In genomic region chr1:27000092-27000816, GRCh38 we compare ENCODE assay signal across 12 cellular contexts. TPM values are rescaled to one million over a fixed set of nuclear protein-coding genes. Genes with fewer than 3 reads are reported as not detected.
A peak's percentile ranks its signal among the peaks of the same experiment; 100 is the strongest.
DNase-seq lines count a peak whose midpoint lies in the region; ATAC-seq and TF ChIP-seq lines count a peak whose summit lies in the region.
"Had no signal": no experiment of that assay in that cellular context is flagged by ENCODE, and none has a peak within 500 bp of the region (broad histone marks: within the 10 kb centered on the region; RNA-seq: fewer than 3 reads in every experiment).

No MANE protein-coding gene starts in this region.

- peaks cover 6% of the 10 kb centered on the region for H3K4me1 Mint-ChIP-seq in activated naive CD4-positive, alpha-beta T cell treated with anti-CD3 and anti-CD28 coated beads, Interleukin-2, amount 10 ng/mL, durations not matched to agents 7 days and 5 days

- H3K9me3 ChIP-seq in HUES64 (ENCODE audit: insufficient read depth, low read depth, low read length) (no peaks in the 10 kb centered on the region), thoracic aorta (no peaks in the 10 kb centered on the region)

- H3K4me2 ChIP-seq in mesendoderm (ENCODE audit: low read length): no peak overlapping the region

- peaks cover 5% of the 10 kb centered on the region for H3K79me1 ChIP-seq in mesendoderm (ENCODE audit: low read length)

- no peak overlapping the region for H3K4me3 ChIP-seq in HUES64 (ENCODE audit: low read length)
- no peak overlapping the region for H3K4me3 ChIP-seq in choroid plexus epithelial cell (ENCODE audit: low read depth, low read length)
- no peak overlapping the region for H3K4me3 ChIP-seq in mesendoderm (ENCODE audit: low read length)
- peak overlapping the region; percentile 9 for H3K4me3 ChIP-seq in thoracic aorta

- no peak overlapping the region for H4K5ac ChIP-seq in mesendoderm (ENCODE audit: low read length)

- H2AK5ac ChIP-seq in mesendoderm (ENCODE audit: low read length): no peak overlapping the region

- H3K36me3 Mint-ChIP-seq in activated naive CD4-positive, alpha-beta T cell treated with anti-CD3 and anti-CD28 coated beads, Interleukin-2, amount 10 ng/mL, durations not matched to agents 7 days and 5 days: no peaks in the 10 kb centered on the region
- H3K36me3 Mint-ChIP-seq: IgD-negative memory B cell; stimulated activated memory B cell treated with anti-CD40 and anti-IgM and Interleukin-4, amounts not matched to agents 10 μg/mL and 1 μg/mL and 100 μg/mL, for 72 hours had no signal

- peak overlapping the region; percentile 81 for H3K4ac ChIP-seq in mesendoderm (ENCODE audit: low read depth, low read length)

- H2BK120ac ChIP-seq in mesendoderm (ENCODE audit: low read depth, low read length): no peak overlapping the region

- peak overlapping the region; percentile 48 for H3K9ac ChIP-seq in HUES64 (ENCODE audit: low read depth, low read length)
- no peak overlapping the region for H3K9ac ChIP-seq in mesendoderm (ENCODE audit: low read length)

- TF ChIP-seq CTCF in choroid plexus epithelial cell (conservative IDR thresholded peaks at IDR 0.05; ENCODE audit: low read depth, low read length) (no peak), thoracic aorta (IDR thresholded peaks at IDR 0.05) (no peak)

- peak overlapping the region; percentile 54 for H3K56ac ChIP-seq in mesendoderm (ENCODE audit: low read length)

- DNase-seq in choroid plexus epithelial cell (ENCODE audit: low read depth) (peak; percentile 55), mesendoderm (peak; percentile 57), thoracic aorta (ENCODE audit: low spot score) (no peak), hypothalamus (lab: John Stamatoyannopoulos, UW) (no peak), NCI-H510A treated with DMSO at 0.1 percent for 48 hours (lab: John Stamatoyannopoulos, UW) (no peak)
- no peak for DNase-seq in activated naive CD4-positive, alpha-beta T cell treated with anti-CD3 and anti-CD28 coated beads, Interleukin-2, amount 10 ng/mL, durations not matched to agents 7 days and 5 days
- DNase-seq: amygdala; NCI-H1930; stimulated activated CD4-positive, alpha-beta T cell treated with anti-CD3 and anti-CD28 coated beads, Interleukin-15, amount 100 ng/mL, for 24 hours had no signal

- no peaks in the 10 kb centered on the region for H3K9me3 Mint-ChIP-seq in activated naive CD4-positive, alpha-beta T cell treated with anti-CD3 and anti-CD28 coated beads, Interleukin-2, amount 10 ng/mL, durations not matched to agents 7 days and 5 days
- H3K9me3 Mint-ChIP-seq: IgD-negative memory B cell; stimulated activated memory B cell treated with anti-CD40 and anti-IgM and Interleukin-4, amounts not matched to agents 10 μg/mL and 1 μg/mL and 100 μg/mL, for 72 hours had no signal

- H3K23ac ChIP-seq in mesendoderm (ENCODE audit: low read length): no peak overlapping the region

- H3K27ac ChIP-seq in HUES64 (ENCODE audit: low read depth, low read length) (peak overlapping the region; percentile 90), mesendoderm (ENCODE audit: low read depth, low read length) (peak overlapping the region; percentile 71), thoracic aorta (peak overlapping the region; percentile 91 to 93)

- H3K4me1 ChIP-seq in HUES64 (ENCODE audit: insufficient read depth, low read length) (peaks cover 62% of the 10 kb centered on the region), mesendoderm (ENCODE audit: control insufficient read depth, low read depth, low read length) (peaks cover 23% of the 10 kb centered on the region), thoracic aorta (ENCODE audit: control insufficient read depth in 1 of 2, low read depth in 2 of 2) (peaks cover 41 to 89% of the 10 kb centered on the region in 2 donors)

- H3K27me3 Mint-ChIP-seq in activated naive CD4-positive, alpha-beta T cell treated with anti-CD3 and anti-CD28 coated beads, Interleukin-2, amount 10 ng/mL, durations not matched to agents 7 days and 5 days: peaks cover 87% of the 10 kb centered on the region

- ATAC-seq in thoracic aorta (ENCODE audit: insufficient number of reproducible peaks, low FRiP score, low read depth): no peak
- ATAC-seq: stimulated activated memory B cell treated with anti-CD40 and anti-IgM and Interleukin-4, amounts not matched to agents 10 μg/mL and 1 μg/mL and 100 μg/mL, for 72 hours had no signal

- CTCF ChIA-PET in activated naive CD4-positive, alpha-beta T cell treated with anti-CD3 and anti-CD28 coated beads, Interleukin-2, amount 10 ng/mL, durations not matched to agents 7 days and 5 days (lab: Charles Lee): interaction anchor here (1.9 kb wide), 1 partner anchor 44 kb away, joined by 6 read pairs; no protein-coding TSS in a partner anchor

- H3K79me2 ChIP-seq in mesendoderm (ENCODE audit: control insufficient read depth, insufficient read depth, low read length): peaks cover 1% of the 10 kb centered on the region

- H3K27me3 ChIP-seq in HUES64 (ENCODE audit: insufficient read depth, low read length): peaks cover 3% of the 10 kb centered on the region; the same call in 1 of the 2 replicates
- no peaks in the 10 kb centered on the region for H3K27me3 ChIP-seq in mesendoderm (ENCODE audit: insufficient read depth, low read length, poor library complexity)
- no peaks in the 10 kb centered on the region for H3K27me3 ChIP-seq in thoracic aorta (replicated peaks; ENCODE audit: insufficient read depth)

- no peak overlapping the region for H2BK15ac ChIP-seq in mesendoderm (replicated peaks; ENCODE audit: low read depth)

- no peak overlapping the region for H4K8ac ChIP-seq in mesendoderm (ENCODE audit: low read depth, low read length)

- H2BK5ac ChIP-seq in mesendoderm (ENCODE audit: low read length): no peak overlapping the region

- H3K18ac ChIP-seq in mesendoderm (ENCODE audit: low read length): no peak overlapping the region

- H3K27ac Mint-ChIP-seq in activated naive CD4-positive, alpha-beta T cell treated with anti-CD3 and anti-CD28 coated beads, Interleukin-2, amount 10 ng/mL, durations not matched to agents 7 days and 5 days: no peak overlapping the region
- H3K27ac Mint-ChIP-seq: IgD-negative memory B cell; stimulated activated memory B cell treated with anti-CD40 and anti-IgM and Interleukin-4, amounts not matched to agents 10 μg/mL and 1 μg/mL and 100 μg/mL, for 72 hours had no signal

- WGBS in HUES64: 66% methylated on average over 7 of the region's 9 CpGs
- no CpG with 5 or more reads among the region's 9 CpGs for WGBS in mesendoderm (ENCODE audit: extremely low coverage, insufficient coverage, low lambda C conversion rate)

- H3K4me3 Mint-ChIP-seq in activated naive CD4-positive, alpha-beta T cell treated with anti-CD3 and anti-CD28 coated beads, Interleukin-2, amount 10 ng/mL, durations not matched to agents 7 days and 5 days: no peak overlapping the region
- H3K4me3 Mint-ChIP-seq: stimulated activated memory B cell treated with anti-CD40 and anti-IgM and Interleukin-4, amounts not matched to agents 10 μg/mL and 1 μg/mL and 100 μg/mL, for 72 hours had no signal

- peaks cover 39% of the 10 kb centered on the region for H3K36me3 ChIP-seq in HUES64 (ENCODE audit: insufficient read depth, low read length)
- no peaks in the 10 kb centered on the region for H3K36me3 ChIP-seq in mesendoderm (ENCODE audit: control insufficient read depth, insufficient read depth, low read length)
- H3K36me3 ChIP-seq in thoracic aorta: peaks cover 3% of the 10 kb centered on the region

RNA-seq across cellular contexts. Expression of gene TRNP1, which starts 6.8 kb away (rescaled TPM):
- 21.5 TPM for polyA plus RNA-seq in HUES64 (2013, experiment 1 of 2)
- 22.9 TPM for polyA plus RNA-seq in HUES64 (2013, experiment 2 of 2)
- polyA plus RNA-seq in mesendoderm (2013, experiment 1 of 2): 20.9 TPM
- 21.5 TPM for polyA plus RNA-seq in mesendoderm (2013, experiment 2 of 2)
- 10 to 100 TPM; 26.4 to 34.9 TPM for total RNA-seq in thoracic aorta
- polyA plus RNA-seq: IgD-negative memory B cell had no signal

RNA-seq across cellular contexts. Expression of gene TENT5B, which starts 12.4 kb away (rescaled TPM):
- 53.5 TPM for polyA plus RNA-seq in HUES64 (2013, experiment 1 of 2)
- polyA plus RNA-seq in HUES64 (2013, experiment 2 of 2): 47.7 TPM
- polyA plus RNA-seq in mesendoderm (2013, experiment 1 of 2): 26.2 TPM
- polyA plus RNA-seq in mesendoderm (2013, experiment 2 of 2): 28.4 TPM
- 100 to 1,000 TPM in 1 of 2 donors, 10 to 100 TPM in 1; 49.1 to 105 TPM for total RNA-seq in thoracic aorta
- polyA plus RNA-seq: IgD-negative memory B cell had no signal

RNA-seq across cellular contexts. Expression of gene KDF1, which starts 40.0 kb away (rescaled TPM):
- polyA plus RNA-seq in HUES64 (2013, experiment 1 of 2): 7.9 TPM
- 9.3 TPM for polyA plus RNA-seq in HUES64 (2013, experiment 2 of 2)
- polyA plus RNA-seq in mesendoderm (2013, experiment 1 of 2): 9.8 TPM
- polyA plus RNA-seq in mesendoderm (2013, experiment 2 of 2): 9.7 TPM
- not detected for total RNA-seq in thoracic aorta

Comparison
In these comparisons a context has a peak if more than half of its experiments do, and no peak if none do; other contexts are left out.
1. DNase-seq: peak in choroid plexus epithelial cell (single experiment) and mesendoderm (single experiment); none in thoracic aorta (single experiment), hypothalamus (0 of 51), NCI-H510A treated with DMSO at 0.1 percent for 48 hours (single experiment) and activated naive CD4-positive, alpha-beta T cell treated with anti-CD3 and anti-CD28 coated beads, Interleukin-2, amount 10 ng/mL, durations not matched to agents 7 days and 5 days (single experiment).
2. Peak in every context shown above with its lines, with median percentiles within 50 percentile points of each other: H3K27ac ChIP-seq.